ENCODE assay signal across 14 cellular contexts in genomic region chr18:54939375-54939917, GRCh38. TPM values are rescaled to one million over a fixed set of nuclear protein-coding genes. Genes with fewer than 3 reads are reported as not detected.
"Had no signal": no experiment of that assay in that cellular context is flagged by ENCODE, and none has a peak within 500 bp of the region (broad histone marks: within the 10 kb centered on the region; RNA-seq: fewer than 3 reads in every experiment).

No MANE protein-coding gene starts in this region.

- H3K4me1 ChIP-seq: left ventricle myocardium inferior had no signal

- H3K9me3 ChIP-seq: left ventricle myocardium inferior had no signal

- H3K4me3 ChIP-seq: left ventricle myocardium inferior, smooth muscle cell had no signal

- DNase-seq: activated CD4-positive, alpha-beta memory T cell treated with anti-CD3 and anti-CD28 coated beads, Interleukin-2, amount 10 ng/mL, durations not matched to agents 7 days and 5 days; activated effector memory CD4-positive, alpha-beta T cell treated with Interleukin-2 at 50 U/mL for 16 hours; activated naive CD4-positive, alpha-beta T cell treated with anti-CD3 and anti-CD28 coated beads, Interleukin-2, amount 50 U/mL, for 16 hours; activated T-cell treated with anti-CD3 and anti-CD28 coated beads, Interleukin-2, amount 50 U/mL, for 4 hours; hippocampal formation; kidney; left ventricle myocardium inferior; nucleus accumbens; right cardiac atrium; stimulated activated CD4-positive, alpha-beta T cell treated with anti-CD3 and anti-CD28 coated beads, Interleukin-4, amount 100 ng/mL, for 4 hours; stimulated activated CD8-positive, alpha-beta memory T cell treated with anti-CD3 and anti-CD28 coated beads, Interleukin-4, amount 100 ng/mL, for 48 hours; stimulated activated naive CD8-positive, alpha-beta T cell treated with anti-CD3 and anti-CD28 coated beads, Interleukin-15, Interleukin-2, amounts not matched to agents 100 U/mL and 50 U/mL, for 24 hours; WERI-Rb-1 had no signal

- ATAC-seq: activated T-cell treated with anti-CD3 and anti-CD28 coated beads, Interleukin-2, amount 50 U/mL, for 4 hours; right cardiac atrium; stimulated activated naive CD8-positive, alpha-beta T cell treated with anti-CD3 and anti-CD28 coated beads, Interleukin-15, Interleukin-2, amounts not matched to agents 100 U/mL and 50 U/mL, for 24 hours had no signal

- H3K27ac ChIP-seq: left ventricle myocardium inferior, WERI-Rb-1 had no signal

- H3K4me2 ChIP-seq: smooth muscle cell had no signal

- H3K36me3 ChIP-seq: WERI-Rb-1 had no signal

RNA-seq across cellular contexts. Expression of gene CCDC68, which starts 19.8 kb away (rescaled TPM):
- total RNA-seq: activated T-cell treated with anti-CD3 and anti-CD28 coated beads, Interleukin-2, amount 50 U/mL, for 4 hours had no signal
